In genomic region chrX:154378799-154379568, GRCh38 we compare ENCODE assay signal across 8 cellular contexts. TPM values are rescaled to one million over a fixed set of nuclear protein-coding genes. Genes with fewer than 3 reads are reported as not detected.
DNase-seq lines count a peak whose midpoint lies in the region; ATAC-seq, FAIRE-seq and TF ChIP-seq lines count a peak whose summit lies in the region.

Gene EMD, plus strand, starts transcription at chrX:154379295. Its CDS starts 190 bp downstream, at chrX:154379485.

- no peaks in the 10 kb centered on the region for H4K20me1 ChIP-seq in OCI-LY1 (ENCODE audit: insufficient read depth, low read length)

- H3K36me3 Mint-ChIP-seq in Caco-2 (ENCODE audit: insufficient read depth, unreplicated experiment) = peaks cover 57% of the 10 kb centered on the region

- H3K4me1 ChIP-seq in Caco-2 = no peaks in the 10 kb centered on the region; the same call in 1 of the 2 replicates
- H3K4me1 ChIP-seq in HUES64 (ENCODE audit: insufficient read depth, low read length) = peaks cover 6% of the 10 kb centered on the region
- peaks cover 29% of the 10 kb centered on the region for H3K4me1 ChIP-seq in OCI-LY1 (ENCODE audit: insufficient read depth, low read length, severe bottlenecking)

- no peaks in the 10 kb centered on the region; the same call in 1 of the 2 replicates for H3K79me2 ChIP-seq in OCI-LY1 (ENCODE audit: insufficient read depth, low read length)

- POLR2A ChIA-PET in Caco-2 (lab: Charles Lee) = interaction anchor here (0.6 to 1.5 kb wide), 5 partner anchors 8 to 162 kb away, joined by 3 to 15 read pairs (median 5); partner anchors contain the start of genes RPL10 and SLC10A3

- intact Hi-C loops in Caco-2 (cut with micrococcal nuclease; ENCODE audit: unreplicated experiment) = loop anchor here (10.0 kb wide), 1 partner anchor 404 kb away; the partner anchor contains the start of genes HCFC1 and TMEM187

- TF ChIP-seq CTCF in Caco-2 (IDR thresholded peaks at IDR 0.05; ENCODE audit: insufficient read depth in 1 of 2, low read depth in 1 of 2, low read length in 1 of 2, severe bottlenecking in 1 of 2, unreplicated experiment in 1 of 2) = no peak
- TF ChIP-seq CTCF in OCI-LY1 (IDR thresholded peaks at IDR 0.05; ENCODE audit: low read length) = no peak

- no peaks in the 10 kb centered on the region for H3K27me3 ChIP-seq in Caco-2 (replicated peaks; ENCODE audit: control insufficient read depth, insufficient read depth, low read length)
- peaks cover 3% of the 10 kb centered on the region; the same call in 1 of the 2 replicates for H3K27me3 ChIP-seq in HUES64 (ENCODE audit: insufficient read depth, low read length)
- H3K27me3 ChIP-seq in OCI-LY1 (ENCODE audit: insufficient read depth, low read length) = no peaks in the 10 kb centered on the region

- BruUV-seq in Caco-2 (replicated peaks; lab: Mats Ljungman, UMichigan) = no TSS peak

- H3K27me3 Mint-ChIP-seq in Caco-2 (ENCODE audit: insufficient read depth, unreplicated experiment) = no peaks in the 10 kb centered on the region

- H3K9me3 Mint-ChIP-seq in Caco-2 (ENCODE audit: unreplicated experiment) = no peaks in the 10 kb centered on the region

- H3K27ac Mint-ChIP-seq in Caco-2 (ENCODE audit: unreplicated experiment) = peak within 1 kb of the TSS; percentile 94

- H3K4me3 Mint-ChIP-seq in Caco-2 (ENCODE audit: unreplicated experiment) = peak within 1 kb of the TSS; percentile 80

- DNase-seq in Caco-2 = peak; percentile 97
- DNase-seq in activated CD8-positive, alpha-beta memory T cell treated with anti-CD3 and anti-CD28 coated beads, Interleukin-2, amount 50 U/mL, for 48 hours = peak; percentile 93
- DNase-seq in midbrain (lab: John Stamatoyannopoulos, UW) = peak; percentile 99
- peak; percentile 87 to 91 for DNase-seq in stimulated activated CD8-positive, alpha-beta memory T cell treated with anti-CD3 and anti-CD28 coated beads, Interleukin-2, amount 100 ng/mL, for 1 hour (ENCODE audit: low read depth in 2 of 2)

- no peak within 1 kb of the TSS for H2AFZ ChIP-seq in OCI-LY1 (ENCODE audit: low read length)

- peak; percentile 84 for FAIRE-seq in endometrium (lab: Jason Lieb, UNC)

- H3K4me3 ChIP-seq in Caco-2 (ENCODE audit: low read depth, low read length) = peak within 1 kb of the TSS; percentile 81
- peak within 1 kb of the TSS; percentile 85 for H3K4me3 ChIP-seq in HUES64 (ENCODE audit: low read length)
- peak within 1 kb of the TSS; percentile 90 for H3K4me3 ChIP-seq in OCI-LY1 (ENCODE audit: low read depth, low read length, poor library complexity, severe bottlenecking)

- H3K9me2 ChIP-seq in OCI-LY1 (ENCODE audit: low read depth, low read length) = no peaks in the 10 kb centered on the region

- H3K9ac ChIP-seq in HUES64 (ENCODE audit: low read depth, low read length) = peak within 1 kb of the TSS; percentile 96
- H3K9ac ChIP-seq in OCI-LY1 (ENCODE audit: low read length) = peak within 1 kb of the TSS; percentile 96

- peaks cover 6% of the 10 kb centered on the region for H3K4me1 Mint-ChIP-seq in Caco-2 (ENCODE audit: low read depth, unreplicated experiment)

- peak; percentile 79 for ATAC-seq in GM21423 (IDR thresholded peaks at IDR 0.05; ENCODE audit: unreplicated experiment)

- under 1% methylated on average over 103 of the region's 103 CpGs for WGBS in HUES64

- H3K27ac ChIP-seq in HUES64 (ENCODE audit: low read depth, low read length) (peak within 1 kb of the TSS; percentile 99), OCI-LY1 (ENCODE audit: low read depth, low read length, poor library complexity, severe bottlenecking) (peak within 1 kb of the TSS; percentile 61)

- peak within 1 kb of the TSS; percentile 84 for H3K4me2 ChIP-seq in OCI-LY1 (ENCODE audit: low read length)

- H3F3A ChIP-seq in OCI-LY1 (ENCODE audit: insufficient read depth, low read length) = no peaks in the 10 kb centered on the region

- CTCF ChIA-PET in Caco-2 (lab: Charles Lee) = interaction anchor here (0.6 kb wide), 1 partner anchor 830 kb away, joined by 3 read pairs; no protein-coding TSS in a partner anchor

- H3K36me3 ChIP-seq in Caco-2 (ENCODE audit: control insufficient read depth, insufficient read depth, low read length) = peaks cover 2% of the 10 kb centered on the region; the same call in 1 of the 2 replicates
- H3K36me3 ChIP-seq in HUES64 (ENCODE audit: insufficient read depth, low read length) = peaks cover 11% of the 10 kb centered on the region
- peaks cover 8% of the 10 kb centered on the region for H3K36me3 ChIP-seq in OCI-LY1 (ENCODE audit: insufficient read depth, low read length)

- H3K9me3 ChIP-seq in Caco-2 = no peaks in the 10 kb centered on the region
- no peaks in the 10 kb centered on the region for H3K9me3 ChIP-seq in HUES64 (ENCODE audit: insufficient read depth, low read depth, low read length)
- H3K9me3 ChIP-seq in OCI-LY1 (ENCODE audit: low read length) = no peaks in the 10 kb centered on the region

RNA-seq across cellular contexts. Expression of gene EMD, which starts in this region (rescaled TPM):
- total RNA-seq in Caco-2 (2022) = 67.2 and 70.1 TPM in 2 replicates
- 78.8 TPM for polyA plus RNA-seq in HUES64 (2013, experiment 1 of 2)
- polyA plus RNA-seq in HUES64 (2013, experiment 2 of 2) = 81.5 TPM

Comparison
In these comparisons a context has a peak if more than half of its experiments do, and no peak if none do; other contexts are left out.
1. Peak in every context shown above with its lines: DNase-seq, ATAC-seq, H3K4me3 ChIP-seq and H3K27ac ChIP-seq.